In the genomic region with DNA sequence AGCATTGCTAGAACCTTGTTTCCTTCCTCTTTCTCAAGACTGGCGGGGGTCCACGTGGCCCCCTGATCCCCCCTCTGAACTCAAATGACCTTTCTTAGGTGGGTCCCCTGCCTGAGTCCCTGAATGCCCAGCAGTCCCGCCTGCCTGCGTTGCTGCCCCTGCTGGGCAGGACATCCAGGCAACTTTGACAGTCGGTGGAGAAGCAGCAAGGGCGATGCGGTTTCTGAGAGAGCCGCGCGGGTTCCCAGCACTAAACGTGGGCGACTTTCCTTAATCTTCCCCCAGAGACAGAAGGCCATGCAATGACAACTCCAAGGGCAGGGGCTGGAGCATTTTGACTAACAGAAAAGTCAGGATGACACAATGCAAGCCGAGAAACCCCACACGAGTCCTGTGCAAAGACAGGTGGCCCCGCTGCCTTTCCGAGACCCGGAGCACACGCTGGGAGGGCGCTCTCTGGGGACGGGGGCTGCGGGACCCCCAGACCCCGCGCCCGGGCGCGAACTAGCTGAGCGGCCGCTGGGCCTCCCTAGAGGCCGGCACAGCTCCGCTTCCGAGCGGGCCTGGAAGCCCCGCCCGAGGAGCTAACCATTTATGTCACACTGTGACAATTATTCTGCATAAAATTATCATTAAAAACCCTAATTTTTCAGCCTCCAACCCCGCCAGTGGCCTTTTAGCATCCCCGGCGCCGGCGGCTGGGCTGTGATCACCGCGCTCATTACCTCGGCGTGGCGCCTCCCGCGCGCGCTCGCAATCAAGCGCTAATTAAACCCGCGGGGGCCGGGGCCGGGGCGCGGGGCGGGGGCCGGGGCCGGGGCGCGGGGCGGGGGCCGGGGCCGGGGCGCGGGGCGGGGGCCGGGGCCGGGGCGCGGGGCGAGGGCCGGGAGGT, we compare ENCODE assay signal across 12 cellular contexts. TPM values are rescaled to one million over a fixed set of nuclear protein-coding genes. Genes with fewer than 3 reads are reported as not detected.
DNase-seq lines count a peak whose midpoint lies in the region; ATAC-seq and TF ChIP-seq lines count a peak whose summit lies in the region.
"Had no signal": no experiment of that assay in that cellular context is flagged by ENCODE, and none has a peak within 500 bp of the region (broad histone marks: within the 10 kb centered on the region; RNA-seq: fewer than 3 reads in every experiment).

No MANE protein-coding gene starts in this region.

- peak overlapping the region; percentile 60 to 80 for H3K4me3 Mint-ChIP-seq in H9
- H3K4me3 Mint-ChIP-seq in naive thymus-derived CD8-positive, alpha-beta T cell, result peak overlapping the region in 4 of 10 donors; percentile 13 to 38 (median 26)
- H3K4me3 Mint-ChIP-seq: naive B cell had no signal

- WGBS in H9 (ENCODE audit: extremely low coverage, insufficient read length, low lambda C conversion rate), result no CpG with 5 or more reads among the region's 73 CpGs
- WGBS in spleen, 5 donors, result 3 to 5% (median 4%) methylated on average over 34 to 73 of the region's 73 CpGs

- no peak overlapping the region for H3T11ph ChIP-seq in H9 (ENCODE audit: low read length)

- H3K56ac ChIP-seq in H9 (ENCODE audit: insufficient read length, low read depth, low read length), result no peak overlapping the region

- no peak overlapping the region for H4K8ac ChIP-seq in H9 (replicated peaks; ENCODE audit: insufficient read length, low read depth, low read length)

- POLR2A ChIA-PET in naive thymus-derived CD8-positive, alpha-beta T cell (lab: Charles Lee), result no interaction called here

- H3K4me1 Mint-ChIP-seq in H9, result peaks cover 31 to 37% of the 10 kb centered on the region in 2 experiments
- H3K4me1 Mint-ChIP-seq in naive thymus-derived CD8-positive, alpha-beta T cell, result peaks cover 0 to 9% (median 5%) of the 10 kb centered on the region in 4 donors

- H3K18ac ChIP-seq in H9 (ENCODE audit: insufficient read length, low read depth, low read length), result no peak overlapping the region

- no peak overlapping the region for H3K14ac ChIP-seq in H9 (ENCODE audit: insufficient read depth, low read length)

- H2BK5ac ChIP-seq in H9 (ENCODE audit: insufficient read length, low read length), result no peak overlapping the region

- DNase-seq in H9 (no peak), astrocyte of the spinal cord (ENCODE audit: low read depth, low spot score) (no peak), gastrocnemius medialis (no peak), spleen (no peak), SW 1271 (lab: John Stamatoyannopoulos, UW) (no peak)
- no peak for DNase-seq in naive thymus-derived CD8-positive, alpha-beta T cell
- DNase-seq: COR-L47, Karpas-422, naive B cell had no signal

- H3K27ac ChIP-seq in H9 (ENCODE audit: insufficient read length, low read depth, low read length), result no peak overlapping the region
- H3K27ac ChIP-seq in gastrocnemius medialis, result peak overlapping the region in 1 of 4 donors; percentile 0
- no peak overlapping the region for H3K27ac ChIP-seq in spleen

- H2BK120ac ChIP-seq in H9 (ENCODE audit: low read depth, low read length, poor library complexity, severe bottlenecking), result no peak overlapping the region

- H3K4me1 ChIP-seq in H9 (ENCODE audit: insufficient read depth, low read length) (no peaks in the 10 kb centered on the region; the same call in 1 of the 2 replicates), gastrocnemius medialis (peaks cover 19 to 30% of the 10 kb centered on the region in 2 donors), spleen (peaks cover 0 to 9% (median 5%) of the 10 kb centered on the region in 6 donors)

- H3K27ac Mint-ChIP-seq in H9, result no peak overlapping the region
- no peak overlapping the region for H3K27ac Mint-ChIP-seq in naive thymus-derived CD8-positive, alpha-beta T cell
- H3K27ac Mint-ChIP-seq: activated naive CD4-positive, alpha-beta T cell treated with anti-CD3 and anti-CD28 coated beads, Interleukin-2, amount 50 U/mL, for 72 hours; naive B cell had no signal

- H3K4me3 ChIP-seq in astrocyte of the spinal cord (ENCODE audit: low read depth, low read length) (no peak overlapping the region), iPS-18c (ENCODE audit: insufficient read depth, low read depth, low read length) (peak overlapping the region; percentile 52), gastrocnemius medialis (peak overlapping the region; percentile 54 to 67 (median 58)), spleen (peak overlapping the region in 1 of 8 donors; percentile 28)

- H2AFZ ChIP-seq in H9 (ENCODE audit: low read length), result no peak overlapping the region

- no peak overlapping the region for H3K9ac ChIP-seq in H9 (ENCODE audit: extremely low read depth, insufficient read length, low read length)

- H2BK20ac ChIP-seq in H9 (ENCODE audit: low read depth, low read length, poor library complexity, severe bottlenecking), result no peak overlapping the region

- no peak overlapping the region for H2BK15ac ChIP-seq in H9 (ENCODE audit: low read depth, low read length)

- H4K5ac ChIP-seq in H9 (ENCODE audit: insufficient read length, low read depth, low read length), result no peak overlapping the region

- intact Hi-C loops in gastrocnemius medialis (cut with DNase I; ENCODE audit: low total_unique reads) (loop anchor here (5.0 to 10.0 kb wide), 3 partner anchors 60 to 855 kb away; no protein-coding TSS in a partner anchor), spleen (cut with DNase I; ENCODE audit: low total_unique reads) (no loop called here)

- H3K9me3 Mint-ChIP-seq in H9, result peaks cover 3 to 7% of the 10 kb centered on the region in 2 experiments; a peak in 3 of 5 replicates
- H3K9me3 Mint-ChIP-seq in naive thymus-derived CD8-positive, alpha-beta T cell, result peaks cover 4 to 35% (median 13%) of the 10 kb centered on the region in 9 donors

- peaks cover 20% of the 10 kb centered on the region for H3K27me3 ChIP-seq in H9 (ENCODE audit: insufficient read depth, low read length)
- H3K27me3 ChIP-seq in gastrocnemius medialis, result peaks cover 0 to 23% (median 0%) of the 10 kb centered on the region in 3 donors
- H3K27me3 ChIP-seq in spleen (replicated peaks in 1 of 7), result peaks cover 0 to 85% (median 41%) of the 10 kb centered on the region in 7 donors

- no peaks in the 10 kb centered on the region for H3K36me3 ChIP-seq in gastrocnemius medialis
- no peaks in the 10 kb centered on the region for H3K36me3 ChIP-seq in spleen

- no peak overlapping the region for H2AK5ac ChIP-seq in H9 (ENCODE audit: insufficient read length, low read length)

- in situ Hi-C loops in astrocyte of the spinal cord (cut with HindIII; ENCODE audit: low sequenced_read_pairs) (no loop called here), gastrocnemius medialis (cut with MboI; ENCODE audit: low sequenced_read_pairs in 4 of 4) (no loop called here)

- no peak overlapping the region for H4K91ac ChIP-seq in H9 (ENCODE audit: insufficient read length, low read depth, low read length)

- TF ChIP-seq CTCF in H9 (conservative IDR thresholded peaks at IDR 0.05) (no peak), astrocyte of the spinal cord (IDR thresholded peaks at IDR 0.05; ENCODE audit: low read depth, low read length) (peak; percentile 8), gastrocnemius medialis (IDR thresholded peaks at IDR 0.05 in 4 of 5, conservative IDR thresholded peaks at IDR 0.05 in 1 of 5) (peak in 2 of 5 experiments; percentile 30 to 34), spleen (IDR thresholded peaks at IDR 0.05 in 8 of 11, conservative IDR thresholded peaks at IDR 0.05 in 3 of 11) (no peak)

- no peak overlapping the region for H3K23ac ChIP-seq in H9 (ENCODE audit: insufficient read length, low read depth, low read length)

- H3K23me2 ChIP-seq in H9 (ENCODE audit: insufficient read length, low read depth, low read length, poor library complexity, severe bottlenecking), result peaks cover 3% of the 10 kb centered on the region

- peaks cover 81% of the 10 kb centered on the region for H3K27me3 Mint-ChIP-seq in H9 (ENCODE audit: low read depth)
- peaks cover 24 to 70% (median 50%) of the 10 kb centered on the region in 5 donors for H3K27me3 Mint-ChIP-seq in naive thymus-derived CD8-positive, alpha-beta T cell

- no peaks in the 10 kb centered on the region for H3K79me2 ChIP-seq in H9 (ENCODE audit: insufficient read depth, low read length)

- ATAC-seq in gastrocnemius medialis (no peak), GM21737 (IDR thresholded peaks at IDR 0.05; ENCODE audit: unreplicated experiment) (no peak)
- ATAC-seq in naive thymus-derived CD8-positive, alpha-beta T cell, result no peak
- ATAC-seq: activated naive CD4-positive, alpha-beta T cell treated with anti-CD3 and anti-CD28 coated beads, Interleukin-2, amount 50 U/mL, for 72 hours had no signal

- H3K9me3 ChIP-seq in H9 (ENCODE audit: control insufficient read depth, low read depth, low read length), result no peaks in the 10 kb centered on the region
- H3K9me3 ChIP-seq in iPS-18c (ENCODE audit: control insufficient read depth, insufficient read depth, low read length), result no peaks in the 10 kb centered on the region
- no peaks in the 10 kb centered on the region for H3K9me3 ChIP-seq in gastrocnemius medialis
- H3K9me3 ChIP-seq in spleen, result peaks cover 3 to 33% (median 27%) of the 10 kb centered on the region in 8 donors

- TF ChIP-seq POLR2A in gastrocnemius medialis (IDR thresholded peaks at IDR 0.05) (peak in 1 of 2 donors; percentile 13), spleen (IDR thresholded peaks at IDR 0.05) (no peak)

- H3K36me3 Mint-ChIP-seq in H9 (ENCODE audit: insufficient read depth in 1 of 3, low read depth in 3 of 3), result peaks cover 0 to 4% (median 0%) of the 10 kb centered on the region in 3 experiments; a peak in 1 of 7 replicates
- peaks cover 0 to 20% (median 0%) of the 10 kb centered on the region in 3 donors for H3K36me3 Mint-ChIP-seq in naive thymus-derived CD8-positive, alpha-beta T cell

- no peaks in the 10 kb centered on the region for H3K79me1 ChIP-seq in H9 (ENCODE audit: insufficient read depth, low read depth, low read length, poor library complexity, severe bottlenecking)

- H3K4ac ChIP-seq in H9 (ENCODE audit: low read depth, low read length), result no peak overlapping the region

- H3K4me2 ChIP-seq in H9 (ENCODE audit: insufficient read depth, insufficient read length, low read length), result peak overlapping the region; percentile 45

- H4K20me1 ChIP-seq in H9 (ENCODE audit: control insufficient read depth, insufficient read depth, insufficient read length), result peaks cover 3% of the 10 kb centered on the region

- no peak overlapping the region for H2BK12ac ChIP-seq in H9 (ENCODE audit: insufficient read length, low read depth, low read length)

RNA-seq across cellular contexts. Expression of a gene that starts 27.4 kb away (rescaled TPM):
- total RNA-seq in H9 (2021) (not detected in 2 replicates), gastrocnemius medialis (under 1 TPM in 2 of 4 donors, not detected in 2; 0.16 to 0.17 TPM), spleen (not detected)
- total RNA-seq in naive thymus-derived CD8-positive, alpha-beta T cell, result not detected
- polyA plus RNA-seq in naive thymus-derived CD8-positive, alpha-beta T cell, result not detected
- not detected for polyA plus RNA-seq in spleen
- total RNA-seq: activated naive CD4-positive, alpha-beta T cell treated with anti-CD3 and anti-CD28 coated beads, Interleukin-2, amount 50 U/mL, for 72 hours had no signal
